ENCODE assay signal across 18 cellular contexts in genomic region chr11:13965337-13965736, GRCh38. TPM values are rescaled to one million over a fixed set of nuclear protein-coding genes. Genes with fewer than 3 reads are reported as not detected.
A peak's percentile ranks its signal among the peaks of the same experiment; 100 is the strongest.
DNase-seq lines count a peak whose midpoint lies in the region; ATAC-seq and TF ChIP-seq lines count a peak whose summit lies in the region.
"Had no signal": no experiment of that assay in that cellular context is flagged by ENCODE, and none has a peak within 500 bp of the region (broad histone marks: within the 10 kb centered on the region; RNA-seq: fewer than 3 reads in every experiment).

No MANE protein-coding gene starts in this region.

- peaks cover 4 to 26% (median 19%) of the 10 kb centered on the region in 4 donors for H3K4me1 Mint-ChIP-seq in CD4-positive, alpha-beta memory T cell
- peaks cover 35% of the 10 kb centered on the region for H3K4me1 Mint-ChIP-seq in endothelial cell (ENCODE audit: unreplicated experiment)
- peaks cover 8 to 23% (median 17%) of the 10 kb centered on the region in 7 donors for H3K4me1 Mint-ChIP-seq in naive thymus-derived CD4-positive, alpha-beta T cell

- H3K9me3 Mint-ChIP-seq in CD4-positive, alpha-beta memory T cell = no peaks in the 10 kb centered on the region
- no peaks in the 10 kb centered on the region for H3K9me3 Mint-ChIP-seq in endothelial cell (ENCODE audit: unreplicated experiment)
- H3K9me3 Mint-ChIP-seq in naive thymus-derived CD4-positive, alpha-beta T cell = no peaks in the 10 kb centered on the region
- H3K9me3 Mint-ChIP-seq: activated B cell treated with CpG ODN at 0.5 μM for 24 hours; activated naive CD4-positive, alpha-beta T cell treated with anti-CD3 and anti-CD28 coated beads, Interleukin-2, amount 50 U/mL, for 72 hours; stimulated activated naive B cell treated with anti-CD40 and anti-IgM and Interleukin-4, amounts not matched to agents 10 μg/mL and 1 μg/mL and 100 μg/mL, for 72 hours had no signal

- POLR2A ChIA-PET in CD4-positive, alpha-beta memory T cell (lab: Charles Lee; ENCODE audit: partially characterized antibody) = interaction anchor here (2.2 to 4.6 kb wide), 5 partner anchors 7 to 190 kb away, joined by 9 to 44 read pairs (median 20); no protein-coding TSS in a partner anchor
- POLR2A ChIA-PET in naive thymus-derived CD4-positive, alpha-beta T cell (lab: Charles Lee) = interaction anchor here (1.3 kb wide), 1 partner anchor 96 kb away, joined by 5 read pairs; no protein-coding TSS in a partner anchor

- H3K27ac ChIP-seq in CD4-positive, alpha-beta memory T cell (ENCODE audit: low read depth, low read length) = no peak overlapping the region
- no peak overlapping the region for H3K27ac ChIP-seq in naive thymus-derived CD4-positive, alpha-beta T cell (ENCODE audit: low read depth, low read length)
- no peak overlapping the region for H3K27ac ChIP-seq in brain microvascular endothelial cell
- H3K27ac ChIP-seq: epithelial cell of prostate had no signal

- peaks cover 28 to 35% of the 10 kb centered on the region in 2 donors for H3K27me3 Mint-ChIP-seq in CD4-positive, alpha-beta memory T cell
- peaks cover 16% of the 10 kb centered on the region for H3K27me3 Mint-ChIP-seq in endothelial cell (ENCODE audit: unreplicated experiment)
- H3K27me3 Mint-ChIP-seq in naive thymus-derived CD4-positive, alpha-beta T cell = peaks cover 41 to 71% (median 48%) of the 10 kb centered on the region in 5 donors

- H3K9me3 ChIP-seq in CD4-positive, alpha-beta memory T cell (ENCODE audit: control insufficient read depth in 1 of 2, low read length in 2 of 2) = no peaks in the 10 kb centered on the region
- no peaks in the 10 kb centered on the region for H3K9me3 ChIP-seq in naive thymus-derived CD4-positive, alpha-beta T cell (ENCODE audit: control insufficient read depth in 2 of 3, low read length in 3 of 3)
- H3K9me3 ChIP-seq: sigmoid colon had no signal

- in situ Hi-C loops in brain microvascular endothelial cell (cut with HindIII; ENCODE audit: low pct_ligation_motif_present, low sequenced_read_pairs) = no loop called here

- H3K36me3 Mint-ChIP-seq in CD4-positive, alpha-beta memory T cell = no peaks in the 10 kb centered on the region
- H3K36me3 Mint-ChIP-seq in endothelial cell (ENCODE audit: low read depth, unreplicated experiment) = peaks cover 8% of the 10 kb centered on the region
- peaks cover 0 to 1% (median 0%) of the 10 kb centered on the region in 5 donors for H3K36me3 Mint-ChIP-seq in naive thymus-derived CD4-positive, alpha-beta T cell
- H3K36me3 Mint-ChIP-seq: stimulated activated naive B cell treated with anti-CD40 and anti-IgM and Interleukin-4, amounts not matched to agents 10 μg/mL and 1 μg/mL and 100 μg/mL, for 72 hours had no signal

- H3K27ac Mint-ChIP-seq in CD4-positive, alpha-beta memory T cell = no peak overlapping the region
- no peak overlapping the region for H3K27ac Mint-ChIP-seq in endothelial cell (ENCODE audit: unreplicated experiment)
- H3K27ac Mint-ChIP-seq in naive thymus-derived CD4-positive, alpha-beta T cell = no peak overlapping the region
- H3K27ac Mint-ChIP-seq: activated B cell treated with CpG ODN at 0.5 μM for 24 hours; activated naive CD4-positive, alpha-beta T cell treated with anti-CD3 and anti-CD28 coated beads, Interleukin-2, amount 50 U/mL, for 72 hours; stimulated activated naive B cell treated with anti-CD40 and anti-IgM and Interleukin-4, amounts not matched to agents 10 μg/mL and 1 μg/mL and 100 μg/mL, for 72 hours had no signal

- intact Hi-C loops in CD4-positive, alpha-beta memory T cell (cut with micrococcal nuclease) = no loop called here
- intact Hi-C loops in naive thymus-derived CD4-positive, alpha-beta T cell (cut with micrococcal nuclease) = loop anchor here in 1 of 2 donors (10.0 kb wide), 2 partner anchors 301 to 939 kb away; partner anchors contain the start of gene FAR1

- DNase-seq in CD4-positive, alpha-beta memory T cell = no peak
- DNase-seq in NCI-H69 (lab: John Stamatoyannopoulos, UW) = peak; percentile 22
- DNase-seq in endothelial cell (ENCODE audit: low spot score) = peak; percentile 6
- no peak for DNase-seq in naive thymus-derived CD4-positive, alpha-beta T cell
- DNase-seq in brain microvascular endothelial cell = no peak
- DNase-seq in NOMO-1 treated with dmso at 0.1 percent for 144 hours (lab: John Stamatoyannopoulos, UW; ENCODE audit: unreplicated experiment) = no peak
- DNase-seq: activated B cell treated with CpG ODN at 0.5 μM for 24 hours; cerebellar nuclear complex; glutamatergic neuron; NCI-H1436 treated with DMSO at 0.1 percent for 48 hours; NCI-H446 treated with DMSO at 0.1 percent for 48 hours; sigmoid colon; stimulated activated naive B cell treated with anti-CD40 and anti-IgM and Interleukin-4, amounts not matched to agents 10 μg/mL and 1 μg/mL and 100 μg/mL, for 72 hours; SW 1271 had no signal

- CTCF ChIA-PET in CD4-positive, alpha-beta memory T cell (lab: Charles Lee; ENCODE audit: partially characterized antibody) = interaction anchor here (1.2 to 12.1 kb wide), 9 partner anchors 6 to 193 kb away, joined by 3 to 86 read pairs (median 24); no protein-coding TSS in a partner anchor
- CTCF ChIA-PET in naive thymus-derived CD4-positive, alpha-beta T cell (lab: Charles Lee) = interaction anchor here (0.6 to 1.6 kb wide), 4 partner anchors 109 to 189 kb away, joined by 3 to 4 read pairs (median 3); no protein-coding TSS in a partner anchor

- peaks cover 26% of the 10 kb centered on the region for H3K4me1 ChIP-seq in CD4-positive, alpha-beta memory T cell (ENCODE audit: insufficient read depth, low read length)
- peaks cover 10 to 16% of the 10 kb centered on the region in 2 donors for H3K4me1 ChIP-seq in naive thymus-derived CD4-positive, alpha-beta T cell (ENCODE audit: control insufficient read depth in 2 of 2, insufficient read depth in 2 of 2, low read length in 2 of 2)

- no peak for ATAC-seq in naive thymus-derived CD4-positive, alpha-beta T cell
- no peak for ATAC-seq in GM18858 (IDR thresholded peaks at IDR 0.05; ENCODE audit: unreplicated experiment)
- no peak for ATAC-seq in HG03108 (IDR thresholded peaks at IDR 0.05; ENCODE audit: unreplicated experiment)
- ATAC-seq: activated naive CD4-positive, alpha-beta T cell treated with anti-CD3 and anti-CD28 coated beads, Interleukin-2, amount 50 U/mL, for 72 hours; stimulated activated naive B cell treated with anti-CD40 and anti-IgM and Interleukin-4, amounts not matched to agents 10 μg/mL and 1 μg/mL and 100 μg/mL, for 72 hours had no signal

- H3K27me3 ChIP-seq in CD4-positive, alpha-beta memory T cell (ENCODE audit: insufficient read depth, low read length) = peaks cover 27% of the 10 kb centered on the region
- H3K27me3 ChIP-seq in naive thymus-derived CD4-positive, alpha-beta T cell (ENCODE audit: control insufficient read depth in 2 of 2, insufficient read depth in 2 of 2, low read length in 2 of 2) = peaks cover 6 to 21% of the 10 kb centered on the region in 2 donors
- H3K27me3 ChIP-seq in brain microvascular endothelial cell (replicated peaks) = peaks cover 70% of the 10 kb centered on the region

- peak overlapping the region in 5 of 8 donors; percentile 33 to 74 (median 61) for H3K4me3 Mint-ChIP-seq in CD4-positive, alpha-beta memory T cell
- H3K4me3 Mint-ChIP-seq in endothelial cell (ENCODE audit: unreplicated experiment) = peak overlapping the region; percentile 90
- H3K4me3 Mint-ChIP-seq in naive thymus-derived CD4-positive, alpha-beta T cell = peak overlapping the region in 6 of 10 donors; percentile 2 to 80 (median 62)
- H3K4me3 Mint-ChIP-seq: activated B cell treated with CpG ODN at 0.5 μM for 24 hours; stimulated activated naive B cell treated with anti-CD40 and anti-IgM and Interleukin-4, amounts not matched to agents 10 μg/mL and 1 μg/mL and 100 μg/mL, for 72 hours had no signal

- H3K36me3 ChIP-seq in CD4-positive, alpha-beta memory T cell (ENCODE audit: insufficient read depth, low read length) = no peaks in the 10 kb centered on the region
- H3K36me3 ChIP-seq in naive thymus-derived CD4-positive, alpha-beta T cell (ENCODE audit: control insufficient read depth in 2 of 3, insufficient read depth in 3 of 3, low read length in 3 of 3) = no peaks in the 10 kb centered on the region
- H3K36me3 ChIP-seq in brain microvascular endothelial cell (replicated peaks) = no peaks in the 10 kb centered on the region
- H3K36me3 ChIP-seq: sigmoid colon had no signal

- H3K4me3 ChIP-seq in CD4-positive, alpha-beta memory T cell (ENCODE audit: low read length in 2 of 2) = no peak overlapping the region
- no peak overlapping the region for H3K4me3 ChIP-seq in naive thymus-derived CD4-positive, alpha-beta T cell (ENCODE audit: low read length)
- no peak overlapping the region for H3K4me3 ChIP-seq in brain microvascular endothelial cell (ENCODE audit: low read depth, low read length)

- TF ChIP-seq CTCF in endothelial cell (IDR thresholded peaks at IDR 0.05; ENCODE audit: unreplicated experiment) (no peak), brain microvascular endothelial cell (IDR thresholded peaks at IDR 0.05; ENCODE audit: low read depth, low read length, missing control alignments) (no peak)

RNA-seq across cellular contexts. Expression of gene SPON1, which starts 2.8 kb away (rescaled TPM):
- total RNA-seq in CD4-positive, alpha-beta memory T cell = 10 to 100 TPM; 58.1 to 60.4 TPM
- 1 to 10 TPM; 2.0 to 3.1 TPM for polyA plus RNA-seq in CD4-positive, alpha-beta memory T cell
- 120 TPM for total RNA-seq in endothelial cell (ENCODE audit: unreplicated experiment)
- total RNA-seq in naive thymus-derived CD4-positive, alpha-beta T cell = 10 to 100 TPM in 2 of 5 experiments, 1 to 10 TPM in 3; 1.6 to 20.8 (median 3.9) TPM
- under 1 TPM; 0.35 to 0.45 TPM for polyA plus RNA-seq in naive thymus-derived CD4-positive, alpha-beta T cell
- total RNA-seq: activated B cell treated with CpG ODN at 0.5 μM for 24 hours had no signal

Comparison
In these comparisons a context has a peak if more than half of its experiments do, and no peak if none do; other contexts are left out.
1. DNase-seq: peak in NCI-H69 (single experiment) and endothelial cell (single experiment); none in CD4-positive, alpha-beta memory T cell (0 of 5), naive thymus-derived CD4-positive, alpha-beta T cell (0 of 9), brain microvascular endothelial cell (single experiment) and NOMO-1 treated with dmso at 0.1 percent for 144 hours (single experiment).
2. Peak in every context shown above with its lines, with median percentiles within 50 percentile points of each other: H3K4me3 Mint-ChIP-seq.